In the genomic region with DNA sequence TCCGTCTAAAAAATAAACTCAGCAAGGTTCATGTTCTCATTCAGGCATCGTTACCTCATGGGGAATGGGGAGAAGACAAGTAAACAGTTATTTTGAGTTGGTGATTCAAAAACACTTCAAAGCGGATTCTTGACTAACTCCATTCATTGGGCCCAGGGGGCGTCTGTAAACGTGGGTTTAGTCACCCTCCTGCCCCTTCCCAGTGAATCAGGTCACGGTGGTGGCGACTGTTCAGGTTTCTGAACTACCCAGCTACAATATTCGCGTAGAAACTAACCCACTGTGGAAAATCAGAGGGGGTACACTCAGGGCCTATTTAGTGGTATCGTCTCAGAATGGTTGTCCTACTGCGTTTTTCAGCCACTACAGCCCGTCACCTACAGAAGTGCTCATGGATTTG, we compare ENCODE assay signal across 13 cellular contexts. TPM values are rescaled to one million over a fixed set of nuclear protein-coding genes. Genes with fewer than 3 reads are reported as not detected.
A peak's percentile ranks its signal among the peaks of the same experiment; 100 is the strongest.
DNase-seq lines count a peak whose midpoint lies in the region; ATAC-seq and TF ChIP-seq lines count a peak whose summit lies in the region.
"Had no signal": no experiment of that assay in that cellular context is flagged by ENCODE, and none has a peak within 500 bp of the region (broad histone marks: within the 10 kb centered on the region; RNA-seq: fewer than 3 reads in every experiment).

No MANE protein-coding gene starts in this region.

- peaks cover 0 to 2% (median 0%) of the 10 kb centered on the region in 3 donors for H3K36me3 Mint-ChIP-seq in naive thymus-derived CD8-positive, alpha-beta T cell

- in situ Hi-C loops in brain microvascular endothelial cell (cut with HindIII; ENCODE audit: low pct_ligation_motif_present, low sequenced_read_pairs) = no loop called here

- H3K27me3 ChIP-seq in ACC112 (ENCODE audit: insufficient read depth, low read length) (peaks cover 21% of the 10 kb centered on the region), H7 (ENCODE audit: control insufficient read depth, insufficient read depth, low read length) (peaks cover 24% of the 10 kb centered on the region), brain microvascular endothelial cell (replicated peaks) (no peaks in the 10 kb centered on the region)

- H3K36me3 ChIP-seq in ACC112 (ENCODE audit: insufficient read depth, low read length) (no peaks in the 10 kb centered on the region), H7 (replicated peaks; ENCODE audit: control insufficient read depth, insufficient read depth, low read length) (no peaks in the 10 kb centered on the region), brain microvascular endothelial cell (replicated peaks) (no peaks in the 10 kb centered on the region)

- H3K4me1 Mint-ChIP-seq in naive thymus-derived CD8-positive, alpha-beta T cell = peaks cover 50 to 85% (median 80%) of the 10 kb centered on the region in 4 donors

- H3K79me2 ChIP-seq in ACC112 (ENCODE audit: control insufficient read depth, insufficient read depth, low read length, unreplicated experiment) = no peaks in the 10 kb centered on the region

- peaks cover 0 to 39% (median 0%) of the 10 kb centered on the region in 5 donors for H3K27me3 Mint-ChIP-seq in naive thymus-derived CD8-positive, alpha-beta T cell

- TF ChIP-seq CTCF in brain microvascular endothelial cell (IDR thresholded peaks at IDR 0.05; ENCODE audit: low read depth, low read length, missing control alignments) = no peak

- no peak for DNase-seq in H7
- no peak for DNase-seq in brain microvascular endothelial cell
- no peak for DNase-seq in naive thymus-derived CD8-positive, alpha-beta T cell
- no peak for DNase-seq in globus pallidus (ENCODE audit: low spot score)
- DNase-seq in NCI-H2081 treated with DMSO at 0.1 percent for 48 hours (lab: John Stamatoyannopoulos, UW) = no peak
- DNase-seq in GM03348 (ENCODE audit: low spot score) = no peak
- DNase-seq: KG1, RPMI8226 had no signal

- H2AFZ ChIP-seq in ACC112 (ENCODE audit: low read length, unreplicated experiment) = no peak overlapping the region

- H3K27ac ChIP-seq in ACC112 (ENCODE audit: low read depth, low read length) (no peak overlapping the region), brain microvascular endothelial cell (no peak overlapping the region)
- H3K27ac ChIP-seq: epithelial cell of prostate had no signal

- peaks cover 0 to 9% (median 0%) of the 10 kb centered on the region in 9 donors for H3K9me3 Mint-ChIP-seq in naive thymus-derived CD8-positive, alpha-beta T cell

- H3K4me3 ChIP-seq in ACC112 (ENCODE audit: low read depth, low read length) = peak overlapping the region; percentile 42
- H3K4me3 ChIP-seq in H7 (ENCODE audit: insufficient read depth, low read depth, low read length) = peak overlapping the region; percentile 55
- H3K4me3 ChIP-seq in brain microvascular endothelial cell (ENCODE audit: low read depth, low read length) = peak overlapping the region; percentile 45

- H3K4me1 ChIP-seq in ACC112 (ENCODE audit: control insufficient read depth, insufficient read depth, low read length, unreplicated experiment) = peaks cover 18% of the 10 kb centered on the region

- H3K27ac Mint-ChIP-seq in naive thymus-derived CD8-positive, alpha-beta T cell = peak overlapping the region in 3 of 10 donors; percentile 22 to 40 (median 36)

- peak overlapping the region; percentile 40 to 93 (median 86) for H3K4me3 Mint-ChIP-seq in naive thymus-derived CD8-positive, alpha-beta T cell

- POLR2A ChIA-PET in naive thymus-derived CD8-positive, alpha-beta T cell (lab: Charles Lee) = interaction anchor here (1.1 to 1.3 kb wide), 3 partner anchors 13 to 55 kb away, joined by 3 to 6 read pairs (median 4); no protein-coding TSS in a partner anchor

- ATAC-seq in naive thymus-derived CD8-positive, alpha-beta T cell = peak in 1 of 2 donors; percentile 12
- ATAC-seq in GM21786 (IDR thresholded peaks at IDR 0.05; ENCODE audit: unreplicated experiment) = no peak

RNA-seq across cellular contexts. Expression of a gene that starts 15.2 kb away (rescaled TPM):
- not detected in 2 replicates for total RNA-seq in H7 (2014; rRNA removed; shearing (Covaris generic))
- not detected for total RNA-seq in naive thymus-derived CD8-positive, alpha-beta T cell
- not detected for polyA plus RNA-seq in naive thymus-derived CD8-positive, alpha-beta T cell
- total RNA-seq: posterior vena cava had no signal
- polyA plus RNA-seq: adipose tissue had no signal

RNA-seq across cellular contexts. Expression of a gene that starts 35.1 kb away (rescaled TPM):
- total RNA-seq in H7 (2014; rRNA removed; shearing (Covaris generic)) = not detected in 2 replicates
- total RNA-seq in naive thymus-derived CD8-positive, alpha-beta T cell = not detected
- polyA plus RNA-seq in naive thymus-derived CD8-positive, alpha-beta T cell = not detected
- total RNA-seq: posterior vena cava had no signal
- polyA plus RNA-seq: adipose tissue had no signal

RNA-seq across cellular contexts. Expression of a gene that starts 38.5 kb away (rescaled TPM):
- total RNA-seq in H7 (2014; rRNA removed; shearing (Covaris generic)) = not detected in 2 replicates
- not detected for total RNA-seq in naive thymus-derived CD8-positive, alpha-beta T cell
- polyA plus RNA-seq in naive thymus-derived CD8-positive, alpha-beta T cell = not detected
- total RNA-seq: posterior vena cava had no signal
- polyA plus RNA-seq: adipose tissue had no signal

RNA-seq across cellular contexts. Expression of a gene that starts 58.1 kb away (rescaled TPM):
- total RNA-seq in H7 (2014; rRNA removed; shearing (Covaris generic)) = 15.8 and 20.5 TPM in 2 replicates
- under 1 TPM in 1 of 2 experiments, not detected in 1; 0.63 TPM for total RNA-seq in naive thymus-derived CD8-positive, alpha-beta T cell
- under 1 TPM in 1 of 3 donors, not detected in 2; 0.46 TPM for polyA plus RNA-seq in naive thymus-derived CD8-positive, alpha-beta T cell
